In genomic region chrX:46279214-46279924, GRCh38 we compare ENCODE assay signal across 10 cellular contexts.
DNase-seq lines count a peak whose midpoint lies in the region; FAIRE-seq and TF ChIP-seq lines count a peak whose summit lies in the region.
"Had no signal": no experiment of that assay in that cellular context is flagged by ENCODE, and none has a peak within 500 bp of the region (broad histone marks: within the 10 kb centered on the region; RNA-seq: fewer than 3 reads in every experiment).

No MANE protein-coding gene starts in this region.

- no peak overlapping the region for H3K4me2 ChIP-seq in mesendoderm (ENCODE audit: low read length)

- intact Hi-C loops in activated T-helper 2 cell treated with anti-CD3 and anti-CD28 coated beads, Interferon-gamma antibody, Interleukin-2, Interleukin-4, amounts not matched to agents 10 μg/mL and 5 μg/mL and 100 μg/mL, durations not matched to agents 14 hours and 24 hours and 36 hours (cut with micrococcal nuclease): loop anchor here (2.0 kb wide), 2 partner anchors 41 to 569 kb away; no protein-coding TSS in a partner anchor

- H2BK15ac ChIP-seq in mesendoderm (replicated peaks; ENCODE audit: low read depth): no peak overlapping the region

- no peak overlapping the region for H3K4me3 ChIP-seq in mesendoderm (ENCODE audit: low read length)

- H3K27me3 ChIP-seq in mesendoderm (ENCODE audit: insufficient read depth, low read length, poor library complexity): no peaks in the 10 kb centered on the region

- in situ Hi-C loops in KBM-7 (cut with MboI; ENCODE audit: low pct_unique_long_range_greater_than_20kb, low sequenced_read_pairs): no loop called here

- H3K36me3 ChIP-seq in mesendoderm (ENCODE audit: control insufficient read depth, insufficient read depth, low read length): no peaks in the 10 kb centered on the region

- H3K9me3 Mint-ChIP-seq in activated T-helper 2 cell treated with anti-CD3 and anti-CD28 coated beads, Interferon-gamma antibody, Interleukin-2, Interleukin-4, amounts not matched to agents 10 μg/mL and 5 μg/mL and 100 μg/mL, durations not matched to agents 14 hours and 24 hours and 36 hours: no peaks in the 10 kb centered on the region

- no peaks in the 10 kb centered on the region for H3K27me3 Mint-ChIP-seq in activated T-helper 2 cell treated with anti-CD3 and anti-CD28 coated beads, Interferon-gamma antibody, Interleukin-2, Interleukin-4, amounts not matched to agents 10 μg/mL and 5 μg/mL and 100 μg/mL, durations not matched to agents 14 hours and 24 hours and 36 hours (ENCODE audit: low read depth)

- no peak for FAIRE-seq in D721Med (lab: Jason Lieb, UNC)

- H2BK120ac ChIP-seq in mesendoderm (ENCODE audit: low read depth, low read length): no peak overlapping the region

- H3K4ac ChIP-seq in mesendoderm (ENCODE audit: low read depth, low read length): no peak overlapping the region

- DNase-seq in D721Med (ENCODE audit: insufficient read length, low spot score): no peak
- DNase-seq in KBM-7: peak; percentile 68
- DNase-seq in activated T-helper 2 cell treated with anti-CD3 and anti-CD28 coated beads, Interferon-gamma antibody, Interleukin-2, Interleukin-4, amounts not matched to agents 10 μg/mL and 5 μg/mL and 100 μg/mL, durations not matched to agents 14 hours and 24 hours and 36 hours (ENCODE audit: low spot score): peak; percentile 8
- peak; percentile 28 for DNase-seq in mesendoderm
- no peak for DNase-seq in NCI-H510A (lab: John Stamatoyannopoulos, UW)
- DNase-seq in AML-193 (lab: John Stamatoyannopoulos, UW): no peak
- DNase-seq in NCI-H524 (lab: John Stamatoyannopoulos, UW): no peak
- no peak for DNase-seq in HCEC 1CT
- DNase-seq: SIG-M5 had no signal

- H4K8ac ChIP-seq in mesendoderm (ENCODE audit: low read depth, low read length): no peak overlapping the region

- no peaks in the 10 kb centered on the region for H3K79me1 ChIP-seq in mesendoderm (ENCODE audit: low read length)

- H3K4me1 ChIP-seq in mesendoderm (ENCODE audit: control insufficient read depth, low read depth, low read length): no peaks in the 10 kb centered on the region

- H2BK5ac ChIP-seq in mesendoderm (ENCODE audit: low read length): no peak overlapping the region

- H3K18ac ChIP-seq in mesendoderm (ENCODE audit: low read length): no peak overlapping the region

- H3K27ac ChIP-seq in mesendoderm (ENCODE audit: low read depth, low read length): no peak overlapping the region

- no peak overlapping the region for H4K5ac ChIP-seq in mesendoderm (ENCODE audit: low read length)

- peak overlapping the region; percentile 49 for H3K56ac ChIP-seq in mesendoderm (ENCODE audit: low read length)

- peak overlapping the region; percentile 90 for H3K27ac Mint-ChIP-seq in activated T-helper 2 cell treated with anti-CD3 and anti-CD28 coated beads, Interferon-gamma antibody, Interleukin-2, Interleukin-4, amounts not matched to agents 10 μg/mL and 5 μg/mL and 100 μg/mL, durations not matched to agents 14 hours and 24 hours and 36 hours

- H3K4me1 Mint-ChIP-seq in activated T-helper 2 cell treated with anti-CD3 and anti-CD28 coated beads, Interferon-gamma antibody, Interleukin-2, Interleukin-4, amounts not matched to agents 10 μg/mL and 5 μg/mL and 100 μg/mL, durations not matched to agents 14 hours and 24 hours and 36 hours (ENCODE audit: low read depth): peaks cover 21% of the 10 kb centered on the region

- WGBS in mesendoderm (ENCODE audit: extremely low coverage, insufficient coverage, low lambda C conversion rate): no CpG with 5 or more reads among the region's 4 CpGs

- peak overlapping the region; percentile 51 for H3K4me3 Mint-ChIP-seq in activated T-helper 2 cell treated with anti-CD3 and anti-CD28 coated beads, Interferon-gamma antibody, Interleukin-2, Interleukin-4, amounts not matched to agents 10 μg/mL and 5 μg/mL and 100 μg/mL, durations not matched to agents 14 hours and 24 hours and 36 hours (ENCODE audit: low read depth)
- H3K4me3 Mint-ChIP-seq: neural crest cell had no signal

- H3K79me2 ChIP-seq in mesendoderm (ENCODE audit: control insufficient read depth, insufficient read depth, low read length): no peaks in the 10 kb centered on the region

- H2AK5ac ChIP-seq in mesendoderm (ENCODE audit: low read length): no peak overlapping the region

- no peak overlapping the region for H3K9ac ChIP-seq in mesendoderm (ENCODE audit: low read length)

- no peaks in the 10 kb centered on the region for H3K36me3 Mint-ChIP-seq in activated T-helper 2 cell treated with anti-CD3 and anti-CD28 coated beads, Interferon-gamma antibody, Interleukin-2, Interleukin-4, amounts not matched to agents 10 μg/mL and 5 μg/mL and 100 μg/mL, durations not matched to agents 14 hours and 24 hours and 36 hours (ENCODE audit: low read depth)

- H3K23ac ChIP-seq in mesendoderm (ENCODE audit: low read length): no peak overlapping the region

- TF ChIP-seq CTCF in D721Med (IDR thresholded peaks at IDR 0.05; ENCODE audit: insufficient read depth, missing control alignments): peak; percentile 9

Comparison
In these comparisons a context has a peak if more than half of its experiments do, and no peak if none do; other contexts are left out.
1. DNase-seq: peak in KBM-7 (single experiment), activated T-helper 2 cell treated with anti-CD3 and anti-CD28 coated beads, Interferon-gamma antibody, Interleukin-2, Interleukin-4, amounts not matched to agents 10 μg/mL and 5 μg/mL and 100 μg/mL, durations not matched to agents 14 hours and 24 hours and 36 hours (single experiment) and mesendoderm (single experiment); none in D721Med (single experiment), NCI-H510A (single experiment), AML-193 (0 of 2), NCI-H524 (0 of 2) and HCEC 1CT (single experiment).